12 cellular contexts compared by ENCODE assay signal in genomic region chr15:62625421-62626033, GRCh38.
DNase-seq lines count a peak whose midpoint lies in the region; ATAC-seq and TF ChIP-seq lines count a peak whose summit lies in the region.
"Had no signal": no experiment of that assay in that cellular context is flagged by ENCODE, and none has a peak within 500 bp of the region (broad histone marks: within the 10 kb centered on the region; RNA-seq: fewer than 3 reads in every experiment).

No MANE protein-coding gene starts in this region.

- H3K4me3 ChIP-seq in fibroblast of villous mesenchyme (ENCODE audit: low read depth, low read length) = no peak overlapping the region
- H3K4me3 ChIP-seq in skeletal muscle cell (ENCODE audit: low read depth, low read length) = no peak overlapping the region
- no peak overlapping the region for H3K4me3 ChIP-seq in PC-9
- H3K4me3 ChIP-seq: mucosa of descending colon, Peyer's patch had no signal

- no TSS peak for BruUV-seq in PC-9 (replicated peaks; lab: Mats Ljungman, UMichigan)

- H3K4me2 ChIP-seq in PC-9 = no peak overlapping the region
- H3K4me2 ChIP-seq: KMS-11 had no signal

- CTCF ChIA-PET in PC-9 (lab: Charles Lee) = no interaction called here

- peaks cover 7% of the 10 kb centered on the region; the same call in 1 of the 2 replicates for H3K4me1 ChIP-seq in PC-9 (replicated peaks; ENCODE audit: insufficient read depth)
- H3K4me1 ChIP-seq: Peyer's patch had no signal

- DNase-seq in Ammon's horn (ENCODE audit: low spot score) (peak; percentile 46), NCI-H524 treated with DMSO at 0.1 percent for 48 hours (lab: John Stamatoyannopoulos, UW) (peak; percentile 63), fibroblast of villous mesenchyme (ENCODE audit: low read depth) (peak; percentile 50), skeletal muscle cell (ENCODE audit: low read depth) (peak; percentile 31), iPS-NIHi7 (ENCODE audit: extremely low spot score) (no peak), PC-9 (no peak), retina (no peak)
- DNase-seq: COR-L47, mucosa of descending colon, Peyer's patch had no signal

- no peaks in the 10 kb centered on the region for H4K20me1 ChIP-seq in PC-9 (ENCODE audit: insufficient read depth)

- no peak overlapping the region for H2AFZ ChIP-seq in PC-9

- no peaks in the 10 kb centered on the region for H3K36me3 ChIP-seq in PC-9 (ENCODE audit: low read depth)
- H3K36me3 ChIP-seq: Peyer's patch had no signal

- no peaks in the 10 kb centered on the region for H3K9me2 ChIP-seq in PC-9 (ENCODE audit: insufficient read depth)

- TF ChIP-seq CTCF in fibroblast of villous mesenchyme (IDR thresholded peaks at IDR 0.05; ENCODE audit: insufficient read depth, low read depth, low read length) = no peak
- no peak for TF ChIP-seq CTCF in PC-9 (conservative IDR thresholded peaks at IDR 0.05)

- H3K27ac ChIP-seq in PC-9 = no peak overlapping the region
- H3K27ac ChIP-seq: KMS-11 had no signal

- no peak for ATAC-seq in GM18520 (IDR thresholded peaks at IDR 0.05; ENCODE audit: unreplicated experiment)

- intact Hi-C loops in PC-9 (cut with micrococcal nuclease; ENCODE audit: unreplicated experiment) = no loop called here

- H3F3A ChIP-seq in PC-9 (ENCODE audit: insufficient read depth, low read depth) = no peaks in the 10 kb centered on the region

- H3K79me2 ChIP-seq in PC-9 (ENCODE audit: low read depth) = no peaks in the 10 kb centered on the region

- POLR2A ChIA-PET in PC-9 (lab: Charles Lee; ENCODE audit: unreplicated experiment) = no interaction called here

- no peaks in the 10 kb centered on the region for H3K27me3 ChIP-seq in PC-9 (ENCODE audit: insufficient read depth, low read depth)
- H3K27me3 ChIP-seq: Peyer's patch had no signal

- no peaks in the 10 kb centered on the region for H3K9me3 ChIP-seq in PC-9 (ENCODE audit: insufficient read depth, low read depth)
- H3K9me3 ChIP-seq: mucosa of descending colon, Peyer's patch had no signal

Comparison
In these comparisons a context has a peak if more than half of its experiments do, and no peak if none do; other contexts are left out.
1. DNase-seq: peak in Ammon's horn (single experiment), NCI-H524 treated with DMSO at 0.1 percent for 48 hours (single experiment), fibroblast of villous mesenchyme (single experiment) and skeletal muscle cell (single experiment); none in iPS-NIHi7 (single experiment), PC-9 (0 of 2) and retina (single experiment).